In genomic region chr10:13993169-13993568, GRCh38 we compare ENCODE assay signal across 17 cellular contexts.
A peak's percentile ranks its signal among the peaks of the same experiment; 100 is the strongest.
DNase-seq lines count a peak whose midpoint lies in the region; ATAC-seq and TF ChIP-seq lines count a peak whose summit lies in the region.
"Had no signal": no experiment of that assay in that cellular context is flagged by ENCODE, and none has a peak within 500 bp of the region (broad histone marks: within the 10 kb centered on the region; RNA-seq: fewer than 3 reads in every experiment).

No MANE protein-coding gene starts in this region.

- no peaks in the 10 kb centered on the region for H3K79me2 ChIP-seq in mammary epithelial cell (ENCODE audit: insufficient read depth, low read length)

- no peak for ATAC-seq in GM18502 (IDR thresholded peaks at IDR 0.05; ENCODE audit: poor library complexity, unreplicated experiment)
- ATAC-seq: pancreas, PC-3 had no signal

- CTCF ChIA-PET in AG04450 (lab: Charles Lee): interaction anchor here (0.7 to 1.1 kb wide), 2 partner anchors 15 to 111 kb away, joined by 3 read pairs; no protein-coding TSS in a partner anchor
- CTCF ChIA-PET in mammary epithelial cell (lab: Charles Lee; ENCODE audit: low non-redundant PET): no interaction called here

- H3K9me3 ChIP-seq in AG04450 (ENCODE audit: control insufficient read depth, insufficient read depth, low read length) (no peaks in the 10 kb centered on the region), mammary epithelial cell (replicated peaks; ENCODE audit: insufficient read depth, low read length) (no peaks in the 10 kb centered on the region), suprapubic skin (no peaks in the 10 kb centered on the region)
- H3K9me3 ChIP-seq: pancreas had no signal

- 0 out of 2 replicates have a peak, but pooled peaks cover 1% of the 10 kb centered on the region for H3K36me3 Mint-ChIP-seq in HFFc6 (ENCODE audit: low read depth)
- H3K36me3 Mint-ChIP-seq: activated naive CD8-positive, alpha-beta T cell had no signal

- peak overlapping the region; percentile 47 for H3K27ac ChIP-seq in AG04450 (ENCODE audit: low read depth, low read length)
- H3K27ac ChIP-seq in mammary epithelial cell (ENCODE audit: insufficient read depth, low read depth, low read length): no peak overlapping the region
- H3K27ac ChIP-seq in suprapubic skin: no peak overlapping the region
- H3K27ac ChIP-seq: pancreas had no signal

- POLR2A ChIA-PET in AG04450 (lab: Yijun Ruan, JAX): interaction anchor here (0.5 to 1.4 kb wide), 5 partner anchors 14 to 81 kb away, joined by 3 read pairs; no protein-coding TSS in a partner anchor

- peaks cover 70% of the 10 kb centered on the region for H3K4me1 Mint-ChIP-seq in HFFc6 (ENCODE audit: low read depth)

- TF ChIP-seq EP300 in suprapubic skin (IDR thresholded peaks at IDR 0.05): no peak

- H3K27me3 ChIP-seq in AG04450 (ENCODE audit: control insufficient read depth, insufficient read depth, low read length) (no peaks in the 10 kb centered on the region), mammary epithelial cell (ENCODE audit: insufficient read depth, low read length) (no peaks in the 10 kb centered on the region), suprapubic skin (no peaks in the 10 kb centered on the region)
- H3K27me3 ChIP-seq: BLaER1 treated with 17β-estradiol and CSF1 and Interleukin-3, amounts not matched to agents 10 nM and 100 nM; pancreas had no signal

- no peak overlapping the region for H3K4me3 Mint-ChIP-seq in HFFc6
- H3K4me3 Mint-ChIP-seq: activated naive CD8-positive, alpha-beta T cell; dendritic cell treated with granulocyte-macrophage colony-stimulating factor and Interleukin-4, amounts not matched to agents 40 ng/mL and 50 ng/mL, for 4 days had no signal

- DNase-seq in AG04450 (ENCODE audit: low read depth, low spot score): peak; percentile 78
- peak; percentile 45 for DNase-seq in HFFc6
- peak; percentile 72 for DNase-seq in mammary epithelial cell
- DNase-seq in kidney tubule cell (ENCODE audit: low spot score): peak; percentile 8
- no peak for DNase-seq in NCI-H1417 treated with DMSO at 0.1 percent for 48 hours (lab: John Stamatoyannopoulos, UW)
- DNase-seq in suprapubic skin (ENCODE audit: low spot score in 2 of 2): no peak
- DNase-seq in GM13977 (ENCODE audit: low spot score): no peak
- DNase-seq: MM.1S, NCI-H2227 treated with DMSO at 0.1 percent for 48 hours, pancreas, PC-3, T-helper 9 cell had no signal

- no TSS peak for BruUV-seq in mammary epithelial cell (replicated peaks; lab: Mats Ljungman, UMichigan)

- in situ Hi-C loops in mammary epithelial cell (cut with MboI; ENCODE audit: low sequenced_read_pairs in 2 of 2): no loop called here
- in situ Hi-C loops in GM13977 (cut with MboI; ENCODE audit: low pct_unique_long_range_greater_than_20kb, low sequenced_read_pairs, unreplicated experiment): no loop called here

- peak overlapping the region; percentile 4; the same call in 1 of the 2 replicates for H3K27ac Mint-ChIP-seq in HFFc6
- H3K27ac Mint-ChIP-seq: activated naive CD8-positive, alpha-beta T cell; dendritic cell treated with granulocyte-macrophage colony-stimulating factor and Interleukin-4, amounts not matched to agents 40 ng/mL and 50 ng/mL, for 4 days had no signal

- dilution Hi-C loops in mammary epithelial cell (cut with HindIII; ENCODE audit: low sequenced_read_pairs): no loop called here

- no peaks in the 10 kb centered on the region for H3K9me3 Mint-ChIP-seq in HFFc6
- H3K9me3 Mint-ChIP-seq: dendritic cell treated with granulocyte-macrophage colony-stimulating factor and Interleukin-4, amounts not matched to agents 40 ng/mL and 50 ng/mL, for 4 days had no signal

- 3% methylated on average over 2 of the region's 2 CpGs for WGBS in mammary epithelial cell (ENCODE audit: low coverage, missing lambda C conversion rate)
- 6% methylated on average over 2 of the region's 2 CpGs for WGBS in suprapubic skin

- H3K9ac ChIP-seq in mammary epithelial cell (ENCODE audit: insufficient read depth, low read length): no peak overlapping the region
- H3K9ac ChIP-seq: BLaER1 treated with 17β-estradiol and CSF1 and Interleukin-3, amounts not matched to agents 10 nM and 100 nM had no signal

- H3K4me3 ChIP-seq in AG04450 (ENCODE audit: low read depth, low read length) (no peak overlapping the region), mammary epithelial cell (replicated peaks in 1 of 3; ENCODE audit: insufficient read depth in 1 of 3, low read depth in 2 of 3, low read length in 3 of 3) (no peak overlapping the region), suprapubic skin (no peak overlapping the region)
- H3K4me3 ChIP-seq: BLaER1 treated with 17β-estradiol and CSF1 and Interleukin-3, amounts not matched to agents 10 nM and 100 nM; lung; pancreas had no signal

- H2AFZ ChIP-seq in mammary epithelial cell (ENCODE audit: low read depth, low read length): peak overlapping the region; percentile 71

- H3K27me3 Mint-ChIP-seq in HFFc6 (ENCODE audit: insufficient read depth): no peaks in the 10 kb centered on the region; the same call in 1 of the 2 replicates
- H3K27me3 Mint-ChIP-seq: activated naive CD8-positive, alpha-beta T cell had no signal

- TF ChIP-seq CTCF in AG04450 (IDR thresholded peaks at IDR 0.05; ENCODE audit: low read depth, low read length) (no peak), HFFc6 (IDR thresholded peaks at IDR 0.05) (no peak), mammary epithelial cell (conservative IDR thresholded peaks at IDR 0.05 in 1 of 2, IDR thresholded peaks at IDR 0.05 in 1 of 2; ENCODE audit: extremely low read depth in 1 of 2, insufficient read depth in 1 of 2, low read depth in 1 of 2, low read length in 2 of 2) (no peak), suprapubic skin (IDR thresholded peaks at IDR 0.05) (no peak), GM13977 (IDR thresholded peaks at IDR 0.05; ENCODE audit: extremely low read depth, insufficient read depth, missing control alignments) (no peak)

- TF ChIP-seq POLR2A in suprapubic skin (IDR thresholded peaks at IDR 0.05): no peak

- H3K4me1 ChIP-seq in mammary epithelial cell (ENCODE audit: insufficient read depth, low read length): peaks cover 17% of the 10 kb centered on the region
- peaks cover 36% of the 10 kb centered on the region for H3K4me1 ChIP-seq in suprapubic skin

- no peaks in the 10 kb centered on the region for H3K36me3 ChIP-seq in mammary epithelial cell (ENCODE audit: insufficient read depth, low read length)
- H3K36me3 ChIP-seq in suprapubic skin: no peaks in the 10 kb centered on the region
- H3K36me3 ChIP-seq: BLaER1 treated with 17β-estradiol and CSF1 and Interleukin-3, amounts not matched to agents 10 nM and 100 nM; pancreas had no signal

- no peaks in the 10 kb centered on the region for H4K20me1 ChIP-seq in mammary epithelial cell (ENCODE audit: insufficient read depth, low read length)
- H4K20me1 ChIP-seq: BLaER1 treated with 17β-estradiol and CSF1 and Interleukin-3, amounts not matched to agents 10 nM and 100 nM had no signal

- H3K4me2 ChIP-seq in mammary epithelial cell (ENCODE audit: insufficient read depth, low read depth, low read length): no peak overlapping the region

- intact Hi-C loops in mammary epithelial cell (cut with micrococcal nuclease): loop anchor here (10.0 kb wide), 1 partner anchor 208 kb away; no protein-coding TSS in a partner anchor

Comparison
In these comparisons a context has a peak if more than half of its experiments do, and no peak if none do; other contexts are left out.
1. DNase-seq: peak in AG04450 (single experiment), HFFc6 (single experiment), mammary epithelial cell (single experiment) and kidney tubule cell (single experiment); none in NCI-H1417 treated with DMSO at 0.1 percent for 48 hours (single experiment), suprapubic skin (0 of 2) and GM13977 (single experiment).